20 cellular contexts compared by ENCODE assay signal in genomic region chr1:170460379-170460778, GRCh38.
DNase-seq lines count a peak whose midpoint lies in the region; ATAC-seq, FAIRE-seq and TF ChIP-seq lines count a peak whose summit lies in the region.
"Had no signal": no experiment of that assay in that cellular context is flagged by ENCODE, and none has a peak within 500 bp of the region (broad histone marks: within the 10 kb centered on the region; RNA-seq: fewer than 3 reads in every experiment).

No MANE protein-coding gene starts in this region.

- no peak overlapping the region for H2BK5ac ChIP-seq in mesenchymal stem cell (ENCODE audit: low read depth, low read length, poor library complexity, severe bottlenecking)

- H3K9me3 ChIP-seq in mesenchymal stem cell (ENCODE audit: control insufficient read depth, low read length) (peaks cover 12% of the 10 kb centered on the region), tibial artery (no peaks in the 10 kb centered on the region)

- no peak overlapping the region for H3K4me3 ChIP-seq in mesenchymal stem cell (ENCODE audit: insufficient read depth in 1 of 2, low read depth in 1 of 2, low read length in 2 of 2)
- H3K4me3 ChIP-seq in tibial artery, result no peak overlapping the region
- H3K4me3 ChIP-seq: BLaER1, GM12878 had no signal

- no peak overlapping the region for H3K23ac ChIP-seq in mesenchymal stem cell (ENCODE audit: low read length in 2 of 2)

- no peak overlapping the region for H2AFZ ChIP-seq in mesenchymal stem cell (ENCODE audit: low read depth, low read length)

- H3K4me1 ChIP-seq in mesenchymal stem cell (ENCODE audit: control insufficient read depth, insufficient read depth, low read depth, low read length) (no peaks in the 10 kb centered on the region), tibial artery (peaks cover 0 to 26% (median 12%) of the 10 kb centered on the region in 4 donors)

- no peaks in the 10 kb centered on the region for H3K27me3 ChIP-seq in mesenchymal stem cell (ENCODE audit: control insufficient read depth in 1 of 2, insufficient read depth in 1 of 2, low read length in 2 of 2)
- H3K27me3 ChIP-seq in tibial artery, result no peaks in the 10 kb centered on the region
- H3K27me3 ChIP-seq: BLaER1 had no signal

- no peak overlapping the region for H2BK15ac ChIP-seq in mesenchymal stem cell (ENCODE audit: low read depth, poor library complexity, severe bottlenecking)

- no peak overlapping the region for H3K27ac ChIP-seq in mesenchymal stem cell (ENCODE audit: low read length, poor library complexity, severe bottlenecking)
- H3K27ac ChIP-seq in tibial artery, result peak overlapping the region; percentile 10 to 25
- H3K27ac ChIP-seq: 22Rv1, BLaER1 had no signal

- H2BK12ac ChIP-seq in mesenchymal stem cell (ENCODE audit: low read length in 2 of 2), result no peak overlapping the region

- H3K36me3 ChIP-seq in mesenchymal stem cell (ENCODE audit: control insufficient read depth in 1 of 2, insufficient read depth in 2 of 2, low read depth in 1 of 2, low read length in 2 of 2) (no peaks in the 10 kb centered on the region), tibial artery (no peaks in the 10 kb centered on the region)
- H3K36me3 ChIP-seq: BLaER1 had no signal

- no peak overlapping the region for H4K91ac ChIP-seq in mesenchymal stem cell (ENCODE audit: low read length)

- intact Hi-C loops in tibial artery (cut with DNase I; ENCODE audit: low total_unique reads), result no loop called here

- peak overlapping the region; percentile 75 for H3K9ac ChIP-seq in mesenchymal stem cell (ENCODE audit: low read length)
- H3K9ac ChIP-seq: BLaER1 had no signal

- H2AK5ac ChIP-seq in mesenchymal stem cell (ENCODE audit: low read length, severe bottlenecking), result no peak overlapping the region

- no peak overlapping the region for H3K4ac ChIP-seq in mesenchymal stem cell (ENCODE audit: low read depth in 1 of 2, low read length in 2 of 2)

- TF ChIP-seq CTCF in tibial artery (IDR thresholded peaks at IDR 0.05), result no peak

- H2BK120ac ChIP-seq in mesenchymal stem cell (ENCODE audit: low read depth, low read length), result no peak overlapping the region

- DNase-seq in NCI-H1417 (lab: John Stamatoyannopoulos, UW), result peak in 2 of 3 experiments; percentile 17 to 62
- DNase-seq in NCI-H1417 treated with DMSO at 0.1 percent for 48 hours (lab: John Stamatoyannopoulos, UW), result no peak
- peak; percentile 73 for DNase-seq in NCI-H69 (lab: John Stamatoyannopoulos, UW)
- DNase-seq in mesenchymal stem cell, result no peak
- no peak for DNase-seq in tibial artery
- DNase-seq in GM12892 (ENCODE audit: insufficient read length), result no peak
- DNase-seq in NCI-H2081 treated with DMSO at 0.1 percent for 48 hours (lab: John Stamatoyannopoulos, UW), result no peak
- DNase-seq: CD8-positive, alpha-beta memory T cell; DMS79 treated with DMSO at 0.1 percent for 48 hours; KG1; NCI-H146; NCI-H2107; NCI-H774; T-helper 1 cell had no signal

- H3K14ac ChIP-seq in mesenchymal stem cell (ENCODE audit: low read length in 2 of 2), result no peak overlapping the region

- ATAC-seq in GM18909 (IDR thresholded peaks at IDR 0.05; ENCODE audit: poor library complexity, unreplicated experiment), result no peak
- ATAC-seq: GM12878, Panc1 had no signal

- WGBS in mesenchymal stem cell, result no CpG with 5 or more reads among the region's 2 CpGs

- no peak overlapping the region for H4K8ac ChIP-seq in mesenchymal stem cell (ENCODE audit: low read length)

- no peak overlapping the region for H3K18ac ChIP-seq in mesenchymal stem cell (ENCODE audit: low read depth in 1 of 2, low read length in 2 of 2)

- FAIRE-seq in GM12892 (lab: Jason Lieb, UNC), result no peak
- FAIRE-seq: G401.6, GM12878 had no signal

- TF ChIP-seq POLR2A in GM12892 (IDR thresholded peaks at IDR 0.05; ENCODE audit: low read depth, low read length), result no peak

- no peak overlapping the region for H3K4me2 ChIP-seq in mesenchymal stem cell (ENCODE audit: low read length, poor library complexity, severe bottlenecking)
- H3K4me2 ChIP-seq: BLaER1 had no signal

- no peaks in the 10 kb centered on the region for H3K79me1 ChIP-seq in mesenchymal stem cell (replicated peaks; ENCODE audit: low read length, poor library complexity, severe bottlenecking)

Comparison
In these comparisons a context has a peak if more than half of its experiments do, and no peak if none do; other contexts are left out.
1. DNase-seq: peak in NCI-H1417 (2 of 3) and NCI-H69 (single experiment); none in NCI-H1417 treated with DMSO at 0.1 percent for 48 hours (single experiment), mesenchymal stem cell (single experiment), tibial artery (0 of 2), GM12892 (single experiment) and NCI-H2081 treated with DMSO at 0.1 percent for 48 hours (single experiment).